ENCODE assay signal across 18 cellular contexts in the genomic region with DNA sequence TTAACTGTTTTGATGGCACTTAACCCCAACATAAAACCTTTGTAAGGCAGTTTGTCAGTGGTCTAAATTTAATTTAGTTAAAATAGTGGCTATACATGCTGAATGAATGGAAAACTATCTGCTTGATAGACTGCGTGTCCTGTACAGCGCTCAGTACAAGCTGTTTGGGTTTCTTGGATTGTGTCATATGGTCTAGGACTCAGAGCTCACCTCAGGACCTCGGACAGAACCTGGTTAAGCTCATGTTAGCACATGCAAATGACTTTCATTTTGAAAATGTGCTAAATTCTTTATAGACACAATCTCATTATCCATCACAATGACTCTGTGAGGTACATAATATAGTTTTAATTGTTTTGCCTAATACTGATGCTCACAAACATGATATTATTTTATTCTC. TPM values are rescaled to one million over a fixed set of nuclear protein-coding genes. Genes with fewer than 3 reads are reported as not detected.
DNase-seq lines count a peak whose midpoint lies in the region; TF ChIP-seq lines count a peak whose summit lies in the region.
"Had no signal": no experiment of that assay in that cellular context is flagged by ENCODE, and none has a peak within 500 bp of the region (broad histone marks: within the 10 kb centered on the region; RNA-seq: fewer than 3 reads in every experiment).

No MANE protein-coding gene starts in this region.

- H3K4me3 ChIP-seq in mammary epithelial cell (replicated peaks in 1 of 3; ENCODE audit: insufficient read depth in 1 of 3, low read depth in 2 of 3, low read length in 3 of 3) (no peak overlapping the region), NB4 (ENCODE audit: low read depth, low read length) (no peak overlapping the region), choroid plexus epithelial cell (ENCODE audit: low read depth, low read length) (no peak overlapping the region), sigmoid colon (no peak overlapping the region)
- H3K4me3 ChIP-seq: SJSA1 had no signal

- H3K9me3 ChIP-seq in mammary epithelial cell (replicated peaks; ENCODE audit: insufficient read depth, low read length) (no peaks in the 10 kb centered on the region), sigmoid colon (no peaks in the 10 kb centered on the region)
- H3K9me3 ChIP-seq: Caco-2, SJSA1 had no signal

- H3K27me3 ChIP-seq in mammary epithelial cell (ENCODE audit: insufficient read depth, low read length) (peaks cover 4% of the 10 kb centered on the region), sigmoid colon (no peaks in the 10 kb centered on the region)

- H3K36me3 ChIP-seq in mammary epithelial cell (ENCODE audit: insufficient read depth, low read length) (no peaks in the 10 kb centered on the region), sigmoid colon (no peaks in the 10 kb centered on the region)
- H3K36me3 ChIP-seq: SJSA1 had no signal

- 65% methylated on average over 3 of the region's 3 CpGs for WGBS in mammary epithelial cell (ENCODE audit: low coverage, missing lambda C conversion rate)
- 81 to 83% methylated on average over 3 of the region's 3 CpGs for WGBS in sigmoid colon, 2 donors

- TF ChIP-seq CTCF in MCF 10A (IDR thresholded peaks at IDR 0.05; ENCODE audit: unreplicated experiment) (no peak), mammary epithelial cell (conservative IDR thresholded peaks at IDR 0.05 in 1 of 2, IDR thresholded peaks at IDR 0.05 in 1 of 2; ENCODE audit: extremely low read depth in 1 of 2, insufficient read depth in 1 of 2, low read depth in 1 of 2, low read length in 2 of 2) (no peak), NB4 (IDR thresholded peaks at IDR 0.05; ENCODE audit: low read depth, low read length) (no peak), choroid plexus epithelial cell (conservative IDR thresholded peaks at IDR 0.05; ENCODE audit: low read depth, low read length) (no peak), sigmoid colon (IDR thresholded peaks at IDR 0.05) (no peak)

- TF ChIP-seq EP300 in sigmoid colon (IDR thresholded peaks at IDR 0.05): no peak

- no peaks in the 10 kb centered on the region for H4K20me1 ChIP-seq in mammary epithelial cell (ENCODE audit: insufficient read depth, low read length)

- H3K27ac ChIP-seq in mammary epithelial cell (ENCODE audit: insufficient read depth, low read depth, low read length) (no peak overlapping the region), sigmoid colon (no peak overlapping the region)
- H3K27ac ChIP-seq: SJSA1 had no signal

- H3K36me3 Mint-ChIP-seq in MCF 10A (ENCODE audit: insufficient read depth, unreplicated experiment): peaks cover 6% of the 10 kb centered on the region
- H3K36me3 Mint-ChIP-seq: CD14-positive monocyte had no signal

- DNase-seq in MCF 10A (ENCODE audit: unreplicated experiment): peak; percentile 4
- DNase-seq in mammary epithelial cell: no peak
- DNase-seq in NB4 (ENCODE audit: low read depth): peak; percentile 7
- peak; percentile 4 for DNase-seq in choroid plexus epithelial cell (ENCODE audit: low read depth)
- DNase-seq in myocyte (ENCODE audit: low read depth): peak; percentile 6
- no peak for DNase-seq in hypothalamus (lab: John Stamatoyannopoulos, UW)
- no peak for DNase-seq in stimulated activated CD4-positive, alpha-beta T cell treated with anti-CD3 and anti-CD28 coated beads, Interleukin-1b, Interleukin-23, amount 100 ng/mL, for 48 hours
- no peak for DNase-seq in sigmoid colon
- DNase-seq: 8988T, Caco-2, KBM-7, MM.1S, NCI-H1105 treated with DMSO at 0.1 percent for 48 hours, NCI-H2029 treated with DMSO at 0.1 percent for 48 hours, NCI-H510A treated with DMSO at 0.1 percent for 48 hours, OCI-M1 had no signal

- H3K4me2 ChIP-seq in mammary epithelial cell (ENCODE audit: insufficient read depth, low read depth, low read length): no peak overlapping the region

- H3K4me1 Mint-ChIP-seq in MCF 10A (ENCODE audit: insufficient read depth, unreplicated experiment): no peaks in the 10 kb centered on the region
- H3K4me1 Mint-ChIP-seq: CD14-positive monocyte had no signal

- POLR2A ChIA-PET in MCF 10A (lab: Yijun Ruan, JAX): no interaction called here

- no peaks in the 10 kb centered on the region for H3K79me2 ChIP-seq in mammary epithelial cell (ENCODE audit: insufficient read depth, low read length)

- CTCF ChIA-PET in MCF 10A (lab: Yijun Ruan, JAX): interaction anchor here (0.6 kb wide), 1 partner anchor 803 kb away, joined by 3 read pairs; no protein-coding TSS in a partner anchor
- CTCF ChIA-PET in mammary epithelial cell (lab: Charles Lee; ENCODE audit: low non-redundant PET): no interaction called here

- H3K27ac Mint-ChIP-seq in MCF 10A (ENCODE audit: low read depth, unreplicated experiment): no peak overlapping the region
- H3K27ac Mint-ChIP-seq: CD14-positive monocyte had no signal

- no peaks in the 10 kb centered on the region for H3K9me3 Mint-ChIP-seq in MCF 10A (ENCODE audit: unreplicated experiment)

- dilution Hi-C loops in mammary epithelial cell (cut with HindIII; ENCODE audit: low sequenced_read_pairs): no loop called here

- in situ Hi-C loops in mammary epithelial cell (cut with MboI; ENCODE audit: low sequenced_read_pairs in 2 of 2): no loop called here

- H3K9ac ChIP-seq in mammary epithelial cell (ENCODE audit: insufficient read depth, low read length): no peak overlapping the region

- BruUV-seq in MCF 10A (replicated peaks; lab: Mats Ljungman, UMichigan): no TSS peak
- BruUV-seq in mammary epithelial cell (replicated peaks; lab: Mats Ljungman, UMichigan): no TSS peak

- TF ChIP-seq POLR2A in NB4 (IDR thresholded peaks at IDR 0.05; ENCODE audit: extremely low read depth, insufficient read length) (no peak), sigmoid colon (IDR thresholded peaks at IDR 0.05) (no peak)

- no peak overlapping the region for H3K4me3 Mint-ChIP-seq in MCF 10A (ENCODE audit: unreplicated experiment)
- H3K4me3 Mint-ChIP-seq: CD14-positive monocyte had no signal

- intact Hi-C loops in MCF 10A (cut with micrococcal nuclease): no loop called here
- intact Hi-C loops in mammary epithelial cell (cut with micrococcal nuclease): no loop called here
- intact Hi-C loops in sigmoid colon (cut with DNase I): no loop called here

- H3K27me3 Mint-ChIP-seq in MCF 10A (ENCODE audit: insufficient read depth, unreplicated experiment): peaks cover 14% of the 10 kb centered on the region

- no peak overlapping the region for H2AFZ ChIP-seq in mammary epithelial cell (ENCODE audit: low read depth, low read length)

- H3K4me1 ChIP-seq in mammary epithelial cell (ENCODE audit: insufficient read depth, low read length) (no peaks in the 10 kb centered on the region), sigmoid colon (peaks cover 0 to 12% (median 5%) of the 10 kb centered on the region in 4 donors)
- H3K4me1 ChIP-seq: Caco-2, SJSA1 had no signal

RNA-seq across cellular contexts. Expression of a gene that starts 55.7 kb away (rescaled TPM):
- total RNA-seq in MCF 10A (2022) (not detected in 2 replicates), mammary epithelial cell (under 1 TPM; 0.02 to 0.50 TPM), myocyte (0.05 and 0.13 TPM in 2 replicates), sigmoid colon (1 to 10 TPM; 3.5 to 9.2 (median 6.2) TPM)
- polyA plus RNA-seq in mammary epithelial cell (0.05 TPM), sigmoid colon (1 to 10 TPM in 1 of 3 donors, under 1 TPM in 1, not detected in 1; under 0.01 to 2.4 TPM)
- polyA minus RNA-seq in mammary epithelial cell: not detected
- not detected for polyA plus RNA-seq in myocyte (2012)
- polyA plus RNA-seq: CD14-positive monocyte had no signal

Comparison
In these comparisons a context has a peak if more than half of its experiments do, and no peak if none do; other contexts are left out.
1. DNase-seq: peak in MCF 10A (single experiment), NB4 (single experiment), choroid plexus epithelial cell (single experiment) and myocyte (single experiment); none in mammary epithelial cell (single experiment), hypothalamus (0 of 51), stimulated activated CD4-positive, alpha-beta T cell treated with anti-CD3 and anti-CD28 coated beads, Interleukin-1b, Interleukin-23, amount 100 ng/mL, for 48 hours (single experiment) and sigmoid colon (single experiment).